In genomic region chr1:201064806-201065205, GRCh38 we compare ENCODE assay signal across 37 cellular contexts. TPM values are rescaled to one million over a fixed set of nuclear protein-coding genes. Genes with fewer than 3 reads are reported as not detected.
"Had no signal": no experiment of that assay in that cellular context is flagged by ENCODE, and none has a peak within 500 bp of the region (broad histone marks: within the 10 kb centered on the region; RNA-seq: fewer than 3 reads in every experiment).

No MANE protein-coding gene starts in this region.

- H3K9me3 Mint-ChIP-seq: activated B cell treated with CpG ODN at 0.5 μM for 24 hours; activated CD4-positive, alpha-beta memory T cell treated with anti-CD3 and anti-CD28 coated beads for 36 hours; activated CD4-positive, alpha-beta T cell treated with anti-CD3 and anti-CD28 coated beads, Interleukin-2, amount 10 ng/mL, durations not matched to agents 24 days and 14 days; activated CD8-positive, alpha-beta T cell treated with anti-CD3 and anti-CD28 coated beads for 36 hours; activated naive CD4-positive, alpha-beta T cell treated with anti-CD3 and anti-CD28 coated beads for 36 hours; activated naive CD4-positive, alpha-beta T cell treated with anti-CD3 and anti-CD28 coated beads, Interleukin-2, amount 50 U/mL, for 72 hours; activated naive CD8-positive, alpha-beta T cell treated with anti-CD3 and anti-CD28 coated beads for 36 hours; activated T-cell treated with anti-CD3 and anti-CD28 coated beads, Interleukin-2, amount 50 U/mL, for 4 hours; activated T-cell treated with anti-CD3 and anti-CD28 coated beads, Interleukin-2, amount 50 U/mL, for 72 hours; activated T-helper 1 cell treated with anti-CD3 and anti-CD28 coated beads, Interleukin-12 subunit alpha, Interleukin-12 subunit beta, Interleukin-2, Interleukin-4 antibody, amounts not matched to agents 30 ng/mL and 10 ng/mL and 1 ng/mL, durations not matched to agents 14 hours and 24 hours and 36 hours; activated T-helper 17 cell treated with anti-CD3 and anti-CD28 coated beads, Interleukin-2, amount 50 U/mL, for 72 hours; T-helper 1 cell treated with Interleukin-12 subunit alpha and Interleukin-12 subunit beta and Interleukin-4 antibody, amounts not matched to agents 30 μg/mL and 1 μg/mL, for 36 hours; T-helper 2 cell treated with Interferon-gamma antibody and Interleukin-4, amounts not matched to agents 5 μg/mL and 100 μg/mL, for 36 hours had no signal

- H3K27ac Mint-ChIP-seq: activated B cell treated with CpG ODN at 0.5 μM for 24 hours; activated CD4-positive, alpha-beta memory T cell treated with anti-CD3 and anti-CD28 coated beads for 36 hours; activated CD4-positive, alpha-beta T cell treated with anti-CD3 and anti-CD28 coated beads, Interleukin-2, amount 10 ng/mL, durations not matched to agents 24 days and 14 days; activated CD8-positive, alpha-beta T cell treated with anti-CD3 and anti-CD28 coated beads for 36 hours; activated naive CD4-positive, alpha-beta T cell treated with anti-CD3 and anti-CD28 coated beads for 36 hours; activated naive CD4-positive, alpha-beta T cell treated with anti-CD3 and anti-CD28 coated beads, Interleukin-2, amount 50 U/mL, for 72 hours; activated naive CD8-positive, alpha-beta T cell treated with anti-CD3 and anti-CD28 coated beads for 36 hours; activated T-cell treated with anti-CD3 and anti-CD28 coated beads, Interleukin-2, amount 50 U/mL, for 72 hours; activated T-helper 1 cell treated with anti-CD3 and anti-CD28 coated beads, Interleukin-12 subunit alpha, Interleukin-12 subunit beta, Interleukin-2, Interleukin-4 antibody, amounts not matched to agents 30 ng/mL and 10 ng/mL and 1 ng/mL, durations not matched to agents 14 hours and 24 hours and 36 hours; activated T-helper 17 cell treated with anti-CD3 and anti-CD28 coated beads, Interleukin-2, amount 50 U/mL, for 72 hours; T-helper 1 cell treated with Interleukin-12 subunit alpha and Interleukin-12 subunit beta and Interleukin-4 antibody, amounts not matched to agents 30 μg/mL and 1 μg/mL, for 36 hours; T-helper 2 cell treated with Interferon-gamma antibody and Interleukin-4, amounts not matched to agents 5 μg/mL and 100 μg/mL, for 36 hours had no signal

- H3K4me1 Mint-ChIP-seq: activated B cell treated with CpG ODN at 0.5 μM for 24 hours; activated CD4-positive, alpha-beta T cell treated with anti-CD3 and anti-CD28 coated beads, Interleukin-2, amount 10 ng/mL, durations not matched to agents 24 days and 14 days; activated naive CD8-positive, alpha-beta T cell treated with anti-CD3 and anti-CD28 coated beads for 36 hours; activated T-helper 17 cell treated with anti-CD3 and anti-CD28 coated beads, Interleukin-2, amount 50 U/mL, for 72 hours had no signal

- DNase-seq: activated B cell treated with CpG ODN at 0.5 μM for 24 hours; activated CD4-positive, alpha-beta memory T cell treated with anti-CD3 and anti-CD28 coated beads for 36 hours; activated CD4-positive, alpha-beta T cell treated with anti-CD3 and anti-CD28 coated beads for 4 hours; activated CD4-positive, alpha-beta T cell treated with anti-CD3 and anti-CD28 coated beads, Interleukin-2, amount 10 ng/mL, durations not matched to agents 24 days and 14 days; activated CD4-positive, alpha-beta T cell treated with anti-CD3 and anti-CD28 coated beads, Interleukin-2, amount 50 U/mL, for 1 hour; activated CD4-positive, alpha-beta T cell treated with anti-CD3 and anti-CD28 coated beads, Interleukin-2, amount 50 U/mL, for 4 hours; activated CD4-positive, CD25-positive, alpha-beta regulatory T cell treated with anti-CD3 and anti-CD28 coated beads, Interleukin-2, amount 50 U/mL, for 72 hours; activated CD8-positive, alpha-beta memory T cell treated with anti-CD3 and anti-CD28 coated beads, Interleukin-2, amount 50 U/mL, for 4 hours; activated CD8-positive, alpha-beta T cell treated with anti-CD3 and anti-CD28 coated beads for 36 hours; activated effector memory CD4-positive, alpha-beta T cell treated with anti-CD3 and anti-CD28 coated beads, Interleukin-2, amount 50 U/mL, for 16 hours; activated gamma-delta T cell treated with Interleukin-2 at 50 U/mL for 16 hours; activated naive CD4-positive, alpha-beta T cell; activated naive CD4-positive, alpha-beta T cell treated with anti-CD3 and anti-CD28 coated beads for 36 hours; activated naive CD4-positive, alpha-beta T cell treated with anti-CD3 and anti-CD28 coated beads, Interleukin-2, amount 50 U/mL, for 16 hours; activated naive CD8-positive, alpha-beta T cell treated with anti-CD3 and anti-CD28 coated beads for 36 hours; activated T-cell treated with anti-CD3 and anti-CD28 coated beads for 4 hours; activated T-cell treated with anti-CD3 and anti-CD28 coated beads, Interleukin-2, amount 50 U/mL, for 1 hour; activated T-cell treated with anti-CD3 and anti-CD28 coated beads, Interleukin-2, amount 50 U/mL, for 4 hours; activated T-cell treated with anti-CD3 and anti-CD28 coated beads, Interleukin-2, amount 50 U/mL, for 72 hours; adrenal gland; amniotic stem cell; aorta; body of pancreas; brain microvascular endothelial cell; central memory CD4-positive, alpha-beta T cell; T-helper 1 cell; T-helper 2 cell; T-helper 9 cell had no signal

- H3K4me3 Mint-ChIP-seq: activated B cell treated with CpG ODN at 0.5 μM for 24 hours; activated CD4-positive, alpha-beta memory T cell treated with anti-CD3 and anti-CD28 coated beads for 36 hours; activated CD4-positive, alpha-beta T cell treated with anti-CD3 and anti-CD28 coated beads, Interleukin-2, amount 10 ng/mL, durations not matched to agents 24 days and 14 days; activated CD8-positive, alpha-beta T cell treated with anti-CD3 and anti-CD28 coated beads for 36 hours; activated naive CD4-positive, alpha-beta T cell treated with anti-CD3 and anti-CD28 coated beads for 36 hours; activated naive CD8-positive, alpha-beta T cell treated with anti-CD3 and anti-CD28 coated beads for 36 hours; activated T-cell treated with anti-CD3 and anti-CD28 coated beads, Interleukin-2, amount 50 U/mL, for 4 hours; activated T-cell treated with anti-CD3 and anti-CD28 coated beads, Interleukin-2, amount 50 U/mL, for 72 hours; activated T-helper 1 cell treated with anti-CD3 and anti-CD28 coated beads, Interleukin-12 subunit alpha, Interleukin-12 subunit beta, Interleukin-2, Interleukin-4 antibody, amounts not matched to agents 30 ng/mL and 10 ng/mL and 1 ng/mL, durations not matched to agents 14 hours and 24 hours and 36 hours; activated T-helper 17 cell treated with anti-CD3 and anti-CD28 coated beads, Interleukin-2, amount 50 U/mL, for 72 hours; T-helper 1 cell treated with Interleukin-12 subunit alpha and Interleukin-12 subunit beta and Interleukin-4 antibody, amounts not matched to agents 30 μg/mL and 1 μg/mL, for 36 hours; T-helper 2 cell treated with Interferon-gamma antibody and Interleukin-4, amounts not matched to agents 5 μg/mL and 100 μg/mL, for 36 hours had no signal

- H3K27ac ChIP-seq: adrenal gland, body of pancreas, brain microvascular endothelial cell, breast epithelium, VCaP had no signal

- H3K27me3 ChIP-seq: adrenal gland, body of pancreas, brain microvascular endothelial cell had no signal

- H3K36me3 ChIP-seq: adrenal gland, brain microvascular endothelial cell, breast epithelium had no signal

- H3K9me3 ChIP-seq: adrenal gland, body of pancreas, breast epithelium had no signal

- H3K4me1 ChIP-seq: adrenal gland, body of pancreas, breast epithelium had no signal

- H3K36me3 Mint-ChIP-seq: activated CD4-positive, alpha-beta memory T cell treated with anti-CD3 and anti-CD28 coated beads for 36 hours; activated naive CD4-positive, alpha-beta T cell treated with anti-CD3 and anti-CD28 coated beads, Interleukin-2, amount 50 U/mL, for 72 hours; activated naive CD8-positive, alpha-beta T cell treated with anti-CD3 and anti-CD28 coated beads for 36 hours had no signal

- ATAC-seq: activated CD8-positive, alpha-beta T cell treated with anti-CD3 and anti-CD28 coated beads for 36 hours; activated naive CD4-positive, alpha-beta T cell treated with anti-CD3 and anti-CD28 coated beads, Interleukin-2, amount 50 U/mL, for 72 hours; activated T-cell treated with anti-CD3 and anti-CD28 coated beads, Interleukin-2, amount 50 U/mL, for 4 hours; activated T-cell treated with anti-CD3 and anti-CD28 coated beads, Interleukin-2, amount 50 U/mL, for 72 hours; activated T-helper 17 cell treated with anti-CD3 and anti-CD28 coated beads, Interleukin-2, amount 50 U/mL, for 72 hours; body of pancreas had no signal

- H3K4me3 ChIP-seq: adrenal gland, body of pancreas, breast epithelium had no signal

RNA-seq across cellular contexts. Expression of gene CACNA1S, which starts 47.4 kb away (rescaled TPM):
- total RNA-seq: activated B cell treated with CpG ODN at 0.5 μM for 24 hours; activated CD4-positive, alpha-beta memory T cell treated with anti-CD3 and anti-CD28 coated beads for 36 hours; activated CD4-positive, alpha-beta T cell treated with anti-CD3 and anti-CD28 coated beads, Interleukin-2, amount 10 ng/mL, durations not matched to agents 24 days and 14 days; activated CD8-positive, alpha-beta memory T cell treated with anti-CD3 and anti-CD28 coated beads for 36 hours; activated CD8-positive, alpha-beta T cell treated with anti-CD3 and anti-CD28 coated beads for 36 hours; activated naive CD4-positive, alpha-beta T cell treated with anti-CD3 and anti-CD28 coated beads for 36 hours; activated naive CD4-positive, alpha-beta T cell treated with anti-CD3 and anti-CD28 coated beads, Interleukin-2, amount 50 U/mL, for 72 hours; activated naive CD8-positive, alpha-beta T cell treated with anti-CD3 and anti-CD28 coated beads for 36 hours; activated T-cell treated with anti-CD3 and anti-CD28 coated beads, Interleukin-2, amount 50 U/mL, for 4 hours; activated T-cell treated with anti-CD3 and anti-CD28 coated beads, Interleukin-2, amount 50 U/mL, for 72 hours; activated T-helper 1 cell treated with anti-CD3 and anti-CD28 coated beads, Interleukin-12 subunit alpha, Interleukin-12 subunit beta, Interleukin-2, Interleukin-4 antibody, amounts not matched to agents 30 ng/mL and 10 ng/mL and 1 ng/mL, durations not matched to agents 14 hours and 24 hours and 36 hours; activated T-helper 17 cell treated with anti-CD3 and anti-CD28 coated beads, Interleukin-2, amount 50 U/mL, for 72 hours; aorta; astrocyte; breast epithelium had no signal
- polyA plus RNA-seq: adrenal gland, aorta had no signal
